Comparison of ENCODE assay signal across 17 cellular contexts in genomic region chr12:98238513-98238912, GRCh38.
DNase-seq lines count a peak whose midpoint lies in the region; ATAC-seq and TF ChIP-seq lines count a peak whose summit lies in the region.
"Had no signal": no experiment of that assay in that cellular context is flagged by ENCODE, and none has a peak within 500 bp of the region (broad histone marks: within the 10 kb centered on the region; RNA-seq: fewer than 3 reads in every experiment).

No MANE protein-coding gene starts in this region.

- POLR2A ChIA-PET in RWPE1 (lab: Yijun Ruan, JAX; ENCODE audit: low non-redundant PET), result no interaction called here

- H3K36me3 Mint-ChIP-seq in mesothelial cell of epicardium, result no peaks in the 10 kb centered on the region
- H3K36me3 Mint-ChIP-seq: activated naive CD4-positive, alpha-beta T cell treated with anti-CD3 and anti-CD28 coated beads, Interleukin-2, amount 50 U/mL, for 72 hours; IgD-negative memory B cell; natural killer cell had no signal

- H3K27me3 Mint-ChIP-seq in mesothelial cell of epicardium (ENCODE audit: low read depth), result peaks cover 8% of the 10 kb centered on the region

- no peak overlapping the region for H3K27ac ChIP-seq in right cardiac atrium (ENCODE audit: low read length)
- H3K27ac ChIP-seq in left ventricle myocardium inferior (replicated peaks), result no peak overlapping the region
- H3K27ac ChIP-seq in RWPE1, result no peak overlapping the region
- H3K27ac ChIP-seq: A549 had no signal

- H3K4me1 ChIP-seq in right cardiac atrium (ENCODE audit: control insufficient read depth, insufficient read depth, low read length), result no peaks in the 10 kb centered on the region
- H3K4me1 ChIP-seq in left ventricle myocardium inferior, result no peaks in the 10 kb centered on the region
- H3K4me1 ChIP-seq: A549 had no signal

- H3K4me3 ChIP-seq in right cardiac atrium (ENCODE audit: low read length) (no peak overlapping the region), left ventricle myocardium inferior (no peak overlapping the region)
- H3K4me3 ChIP-seq: A549 had no signal

- no peak overlapping the region for H3K27ac Mint-ChIP-seq in mesothelial cell of epicardium
- H3K27ac Mint-ChIP-seq: activated naive CD4-positive, alpha-beta T cell treated with anti-CD3 and anti-CD28 coated beads, Interleukin-2, amount 50 U/mL, for 72 hours; IgD-negative memory B cell; natural killer cell; T-helper 1 cell treated with Interleukin-12 subunit alpha and Interleukin-12 subunit beta and Interleukin-4 antibody, amounts not matched to agents 30 μg/mL and 1 μg/mL, for 36 hours had no signal

- peaks cover 5% of the 10 kb centered on the region for H3K9me3 Mint-ChIP-seq in mesothelial cell of epicardium
- H3K9me3 Mint-ChIP-seq: activated naive CD4-positive, alpha-beta T cell treated with anti-CD3 and anti-CD28 coated beads, Interleukin-2, amount 50 U/mL, for 72 hours; T-helper 1 cell treated with Interleukin-12 subunit alpha and Interleukin-12 subunit beta and Interleukin-4 antibody, amounts not matched to agents 30 μg/mL and 1 μg/mL, for 36 hours had no signal

- no peaks in the 10 kb centered on the region for H3K4me1 Mint-ChIP-seq in mesothelial cell of epicardium
- H3K4me1 Mint-ChIP-seq: IgD-negative memory B cell, natural killer cell had no signal

- ATAC-seq in right cardiac atrium, result peak; percentile 38 to 64
- ATAC-seq in SK-N-SH treated with all-trans-retinoic acid at 6 μM for 48 hours, result peak; percentile 81
- ATAC-seq: activated naive CD4-positive, alpha-beta T cell treated with anti-CD3 and anti-CD28 coated beads, Interleukin-2, amount 50 U/mL, for 72 hours; natural killer cell had no signal

- intact Hi-C loops in right cardiac atrium (cut with DNase I), result no loop called here
- intact Hi-C loops in left ventricle myocardium inferior (cut with micrococcal nuclease), result no loop called here

- DNase-seq in right cardiac atrium (peak in 1 of 3 donors; percentile 16), left ventricle myocardium inferior (no peak), fibroblast of the conjunctiva (ENCODE audit: low read depth) (peak; percentile 4), hepatic stellate cell (ENCODE audit: low spot score) (no peak), mesothelial cell of epicardium (ENCODE audit: low spot score in 2 of 2, unreplicated experiment in 2 of 2) (no peak), RWPE1 (ENCODE audit: low spot score) (no peak)
- DNase-seq in stimulated activated CD4-positive, alpha-beta T cell treated with anti-CD3 and anti-CD28 coated beads, Interleukin-12 subunit alpha, Interleukin-12 subunit beta, amount 100 ng/mL, for 4 hours, result no peak
- DNase-seq: activated CD4-positive, alpha-beta T cell treated with anti-CD3 and anti-CD28 coated beads for 1 hour; natural killer cell; retina; RPMI8226; stimulated activated CD8-positive, alpha-beta memory T cell treated with anti-CD3 and anti-CD28 coated beads, Interleukin-4, amount 100 ng/mL, for 48 hours had no signal

- no peak for TF ChIP-seq CTCF in left ventricle myocardium inferior (IDR thresholded peaks at IDR 0.05; ENCODE audit: borderline replicate concordance)
- no peak for TF ChIP-seq CTCF in mesothelial cell of epicardium (IDR thresholded peaks at IDR 0.05; ENCODE audit: unreplicated experiment)
- no peak for TF ChIP-seq CTCF in RWPE1 (conservative IDR thresholded peaks at IDR 0.05; ENCODE audit: low read depth)

- H3K4me3 Mint-ChIP-seq in mesothelial cell of epicardium, result no peak overlapping the region
- H3K4me3 Mint-ChIP-seq: IgD-negative memory B cell; natural killer cell; T-helper 1 cell treated with Interleukin-12 subunit alpha and Interleukin-12 subunit beta and Interleukin-4 antibody, amounts not matched to agents 30 μg/mL and 1 μg/mL, for 36 hours had no signal

- WGBS in right cardiac atrium, result 60% methylated on average over 3 of the region's 3 CpGs

- no peaks in the 10 kb centered on the region for H3K9me3 ChIP-seq in right cardiac atrium (ENCODE audit: control insufficient read depth, low read length)
- H3K9me3 ChIP-seq in left ventricle myocardium inferior (replicated peaks), result peaks cover 13% of the 10 kb centered on the region
- H3K9me3 ChIP-seq: A549 had no signal

- H3K27me3 ChIP-seq in right cardiac atrium (ENCODE audit: control insufficient read depth, insufficient read depth) (no peaks in the 10 kb centered on the region), left ventricle myocardium inferior (ENCODE audit: low read depth) (no peaks in the 10 kb centered on the region)

- H3K36me3 ChIP-seq in left ventricle myocardium inferior, result no peaks in the 10 kb centered on the region

- CTCF ChIA-PET in RWPE1 (lab: Yijun Ruan, JAX), result no interaction called here

TF ChIP-seq in SK-N-SH treated with all-trans-retinoic acid at 6 μM for 48 hours, 23 proteins besides CTCF, POLR2A, EP300 and RAD21:
- TF ChIP-seq ISL1 (CRISPR knock-in tag; IDR thresholded peaks at IDR 0.05) (peak; percentile 80), ZC3H10 (CRISPR knock-in tag; IDR thresholded peaks at IDR 0.05) (no peak)
TF ChIP-seq in SK-N-SH treated with all-trans-retinoic acid at 6 μM for 48 hours: peak in this region for 1.
